8 cellular contexts compared by ENCODE assay signal in genomic region chr17:16352838-16353701, GRCh38. TPM values are rescaled to one million over a fixed set of nuclear protein-coding genes. Genes with fewer than 3 reads are reported as not detected.
A peak's percentile ranks its signal among the peaks of the same experiment; 100 is the strongest.
DNase-seq lines count a peak whose midpoint lies in the region; FAIRE-seq and TF ChIP-seq lines count a peak whose summit lies in the region.

Gene CENPV, minus strand, starts transcription at chr17:16353469. Its CDS starts 33 bp downstream, at chr17:16353436.

- H3K27me3 ChIP-seq in mammary epithelial cell (ENCODE audit: insufficient read depth, low read length): no peaks in the 10 kb centered on the region

- DNase-seq in GM03348 (ENCODE audit: low spot score) (peak; percentile 85), H54 (ENCODE audit: insufficient read length, low spot score) (peak; percentile 40), NCI-H1092 treated with DMSO at 0.1 percent for 48 hours (lab: John Stamatoyannopoulos, UW) (peak; percentile 67), mammary epithelial cell (peak; percentile 37), kidney (peak; percentile 78), COLO829 (ENCODE audit: low spot score) (no peak)
- peak; percentile 52 to 67 for DNase-seq in stimulated activated CD4-positive, alpha-beta T cell treated with anti-CD3 and anti-CD28 coated beads, Interleukin-1b, Interleukin-23, amount 100 ng/mL, for 4 hours (ENCODE audit: low read depth in 2 of 2)

- H3K27ac ChIP-seq in mammary epithelial cell (ENCODE audit: insufficient read depth, low read depth, low read length) (no peak within 1 kb of the TSS), kidney (ENCODE audit: low read depth in 2 of 2, low read length in 2 of 2) (no peak within 1 kb of the TSS)

- H3K9ac ChIP-seq in mammary epithelial cell (ENCODE audit: insufficient read depth, low read length) (no peak within 1 kb of the TSS), kidney (ENCODE audit: low read length in 2 of 2) (peak within 1 kb of the TSS; percentile 55 to 60)

- WGBS in mammary epithelial cell (ENCODE audit: low coverage, missing lambda C conversion rate): 0% methylated on average over 7 of the region's 121 CpGs

- intact Hi-C loops in mammary epithelial cell (cut with micrococcal nuclease) (no loop called here), kidney (cut with DNase I) (no loop called here)

- H3K4me2 ChIP-seq in mammary epithelial cell (ENCODE audit: insufficient read depth, low read depth, low read length): peak within 1 kb of the TSS; percentile 95

- H3K4me3 ChIP-seq in WI38 (ENCODE audit: low read depth, low read length) (peak within 1 kb of the TSS; percentile 73), mammary epithelial cell (replicated peaks in 1 of 3; ENCODE audit: insufficient read depth in 1 of 3, low read depth in 2 of 3, low read length in 3 of 3) (peak within 1 kb of the TSS; percentile 50 to 63 (median 63)), kidney (ENCODE audit: low read length in 2 of 2) (peak within 1 kb of the TSS; percentile 73 to 74)

- peak; percentile 19; the same call in 1 of the 2 replicates for TF ChIP-seq POLR2A in H54 (IDR thresholded peaks at IDR 0.05; ENCODE audit: low read depth, low read length)

- no TSS peak for BruUV-seq in mammary epithelial cell (replicated peaks; lab: Mats Ljungman, UMichigan)

- peak within 1 kb of the TSS; percentile 95 for H2AFZ ChIP-seq in mammary epithelial cell (ENCODE audit: low read depth, low read length)

- in situ Hi-C loops in mammary epithelial cell (cut with MboI; ENCODE audit: low sequenced_read_pairs in 2 of 2): no loop called here

- CTCF ChIA-PET in mammary epithelial cell (lab: Charles Lee; ENCODE audit: low non-redundant PET): interaction anchor here (0.6 kb wide), 1 partner anchor 11 kb away, joined by 4 read pairs; no protein-coding TSS in a partner anchor

- no peaks in the 10 kb centered on the region for H4K20me1 ChIP-seq in mammary epithelial cell (ENCODE audit: insufficient read depth, low read length)

- dilution Hi-C loops in mammary epithelial cell (cut with HindIII; ENCODE audit: low sequenced_read_pairs): loop anchor here (5.0 kb wide), 2 partner anchors 66 to 99 kb away; no protein-coding TSS in a partner anchor

- H3K79me2 ChIP-seq in mammary epithelial cell (ENCODE audit: insufficient read depth, low read length): peaks cover 3% of the 10 kb centered on the region

- H3K36me3 ChIP-seq in mammary epithelial cell (ENCODE audit: insufficient read depth, low read length): no peaks in the 10 kb centered on the region
- peaks cover 0 to 3% of the 10 kb centered on the region in 2 donors for H3K36me3 ChIP-seq in kidney (ENCODE audit: control insufficient read depth in 1 of 2, insufficient read depth in 2 of 2, low read length in 2 of 2)

- peaks cover 17% of the 10 kb centered on the region for H3K4me1 ChIP-seq in mammary epithelial cell (ENCODE audit: insufficient read depth, low read length)
- H3K4me1 ChIP-seq in kidney (ENCODE audit: control insufficient read depth in 1 of 2, insufficient read depth in 1 of 2, low read depth in 1 of 2, low read length in 2 of 2): peaks cover 0 to 2% of the 10 kb centered on the region in 2 donors

- H3K9me3 ChIP-seq in mammary epithelial cell (replicated peaks; ENCODE audit: insufficient read depth, low read length) (no peaks in the 10 kb centered on the region), kidney (ENCODE audit: control insufficient read depth in 1 of 2, low read length in 2 of 2) (no peaks in the 10 kb centered on the region)

- no peak for FAIRE-seq in H54 (lab: Jason Lieb, UNC)
- no peak for FAIRE-seq in kidney (lab: Jason Lieb, UNC)

- no peak for TF ChIP-seq CTCF in WI38 (IDR thresholded peaks at IDR 0.05; ENCODE audit: low read depth, low read length)
- TF ChIP-seq CTCF in mammary epithelial cell (conservative IDR thresholded peaks at IDR 0.05 in 1 of 2, IDR thresholded peaks at IDR 0.05 in 1 of 2; ENCODE audit: extremely low read depth in 1 of 2, insufficient read depth in 1 of 2, low read depth in 1 of 2, low read length in 2 of 2): no peak
- TF ChIP-seq CTCF in kidney (IDR thresholded peaks at IDR 0.05; ENCODE audit: borderline replicate concordance, extremely low read depth, insufficient read depth): peak; percentile 28

RNA-seq across cellular contexts. Expression of gene CENPV, which starts in this region (rescaled TPM):
- total RNA-seq in mammary epithelial cell (1 to 10 TPM; 5.5 to 7.8 TPM), kidney (9.0 TPM)
- polyA plus RNA-seq in mammary epithelial cell (7.1 TPM), kidney (ENCODE audit: insufficient read depth, low read depth, low replicate concordance) (42.3 TPM)
- polyA minus RNA-seq in mammary epithelial cell: not detected
